21 cellular contexts compared by ENCODE assay signal in the genomic region with DNA sequence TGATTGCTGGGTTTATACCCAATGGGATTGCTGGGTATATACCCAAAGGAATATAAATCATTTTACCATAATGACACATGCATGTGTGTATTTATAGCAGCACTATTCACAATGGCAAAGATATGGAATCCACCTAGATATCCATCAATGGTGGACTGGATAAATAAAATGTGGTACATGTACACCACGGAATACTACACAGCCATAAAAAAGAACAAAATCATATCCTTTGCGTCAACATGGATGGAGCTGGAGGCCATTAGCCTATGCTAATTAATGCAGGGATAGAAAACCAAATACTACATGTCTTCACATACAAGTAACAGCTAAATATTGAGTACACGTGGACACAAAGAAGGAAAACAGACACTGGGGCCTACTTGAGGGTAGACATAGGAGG. TPM values are rescaled to one million over a fixed set of nuclear protein-coding genes. Genes with fewer than 3 reads are reported as not detected.
A peak's percentile ranks its signal among the peaks of the same experiment; 100 is the strongest.
DNase-seq lines count a peak whose midpoint lies in the region; ATAC-seq and TF ChIP-seq lines count a peak whose summit lies in the region.
"Had no signal": no experiment of that assay in that cellular context is flagged by ENCODE, and none has a peak within 500 bp of the region (broad histone marks: within the 10 kb centered on the region; RNA-seq: fewer than 3 reads in every experiment).

No MANE protein-coding gene starts in this region.

- no peaks in the 10 kb centered on the region; the same call in 1 of the 2 replicates for H3K9me2 ChIP-seq in SK-N-SH

- TF ChIP-seq RAD21 in SK-N-SH (IDR thresholded peaks at IDR 0.05; ENCODE audit: low read length), result no peak

- H3K9me3 Mint-ChIP-seq in progenitor cell of endocrine pancreas (ENCODE audit: low read depth), result peaks cover 20% of the 10 kb centered on the region
- H3K9me3 Mint-ChIP-seq: CD4-positive, alpha-beta T cell had no signal

- H3K4me3 Mint-ChIP-seq in progenitor cell of endocrine pancreas (ENCODE audit: low read depth), result no peak overlapping the region
- H3K4me3 Mint-ChIP-seq: CD14-positive monocyte; CD4-positive, alpha-beta T cell; CD8-positive, alpha-beta memory T cell; GM23338 had no signal

- H2AFZ ChIP-seq in SK-N-SH (ENCODE audit: low read depth), result no peak overlapping the region
- H2AFZ ChIP-seq: GM23338 had no signal

- no peak overlapping the region for H3K9ac ChIP-seq in SK-N-SH
- H3K9ac ChIP-seq: BLaER1 treated with 17β-estradiol and CSF1 and Interleukin-3, amounts not matched to agents 10 nM and 100 nM had no signal

- TF ChIP-seq EP300 in SK-N-SH (IDR thresholded peaks at IDR 0.05; ENCODE audit: borderline replicate concordance in 1 of 2, low read depth in 1 of 2, low read length in 1 of 2), result no peak

- POLR2A ChIA-PET in SK-N-SH (lab: Yijun Ruan, JAX), result no interaction called here

- H3K27me3 ChIP-seq in SK-N-SH (ENCODE audit: insufficient read depth), result no peaks in the 10 kb centered on the region
- H3K27me3 ChIP-seq: BE2C; BLaER1 treated with 17β-estradiol and CSF1 and Interleukin-3, amounts not matched to agents 10 nM and 100 nM had no signal

- no peaks in the 10 kb centered on the region for H4K20me1 ChIP-seq in SK-N-SH (ENCODE audit: insufficient read depth)
- H4K20me1 ChIP-seq: BLaER1 treated with 17β-estradiol and CSF1 and Interleukin-3, amounts not matched to agents 10 nM and 100 nM had no signal

- H3K4me3 ChIP-seq in SK-N-SH (ENCODE audit: low read depth in 2 of 2, low read length in 1 of 2), result no peak overlapping the region
- H3K4me3 ChIP-seq: BLaER1 treated with 17β-estradiol and CSF1 and Interleukin-3, amounts not matched to agents 10 nM and 100 nM; GM12878; GM23338; HAP-1 had no signal

- no peak overlapping the region for H3K4me2 ChIP-seq in SK-N-SH
- H3K4me2 ChIP-seq: BLaER1 treated with 17β-estradiol and CSF1 and Interleukin-3, amounts not matched to agents 10 nM and 100 nM; GM23338 had no signal

- peaks cover 41% of the 10 kb centered on the region for H3K36me3 Mint-ChIP-seq in progenitor cell of endocrine pancreas (ENCODE audit: insufficient read depth)
- H3K36me3 Mint-ChIP-seq: CD8-positive, alpha-beta memory T cell had no signal

- peaks cover 6 to 13% of the 10 kb centered on the region in 2 experiments for H3K36me3 ChIP-seq in SK-N-SH (replicated peaks in 1 of 2; ENCODE audit: control insufficient read depth in 1 of 2, insufficient read depth in 2 of 2, low read length in 1 of 2)
- H3K36me3 ChIP-seq: BE2C, HAP-1 had no signal

- H3F3A ChIP-seq in SK-N-SH (replicated peaks; ENCODE audit: insufficient read depth), result peaks cover 9% of the 10 kb centered on the region

- CTCF ChIA-PET in SK-N-SH (lab: Yijun Ruan, JAX), result no interaction called here

- H3K79me2 ChIP-seq in SK-N-SH (ENCODE audit: insufficient read depth), result no peaks in the 10 kb centered on the region

- H3K4me1 ChIP-seq in SK-N-SH (ENCODE audit: control insufficient read depth in 1 of 2, insufficient read depth in 2 of 2, low read depth in 1 of 2, low read length in 1 of 2), result no peaks in the 10 kb centered on the region; a peak in 1 of 4 replicates
- H3K4me1 ChIP-seq: BE2C; BLaER1 treated with 17β-estradiol and CSF1 and Interleukin-3, amounts not matched to agents 10 nM and 100 nM; HAP-1 had no signal

- WGBS in SK-N-SH (ENCODE audit: low lambda C conversion rate), result 98% methylated on average over 3 of the region's 3 CpGs

- H3K27ac Mint-ChIP-seq in progenitor cell of endocrine pancreas, result peak overlapping the region; percentile 40
- H3K27ac Mint-ChIP-seq: CD14-positive monocyte; CD4-positive, alpha-beta T cell; CD8-positive, alpha-beta memory T cell; GM23338 had no signal

- no peak for ATAC-seq in SK-N-SH treated with all-trans-retinoic acid at 6 μM for 48 hours
- ATAC-seq: GM12878, GM23338 had no signal

- DNase-seq in SK-N-SH, result no peak
- peak; percentile 32 for DNase-seq in NCI-H69 (lab: John Stamatoyannopoulos, UW)
- no peak for DNase-seq in progenitor cell of endocrine pancreas (ENCODE audit: low spot score, unreplicated experiment)
- no peak for DNase-seq in NCI-H1092 (lab: John Stamatoyannopoulos, UW)
- no peak for DNase-seq in epidermal melanocyte (ENCODE audit: insufficient read length, low spot score)
- DNase-seq: ACHN; AML-193; BE2C; CD4-positive, alpha-beta T cell; CD8-positive, alpha-beta memory T cell; DMS 273 treated with DMSO at 0.1 percent for 48 hours; DMS79; EL; GDM1 had no signal

- no peaks in the 10 kb centered on the region for H3K27me3 Mint-ChIP-seq in progenitor cell of endocrine pancreas
- H3K27me3 Mint-ChIP-seq: CD4-positive, alpha-beta T cell had no signal

- TF ChIP-seq CTCF in SK-N-SH (IDR thresholded peaks at IDR 0.05) (no peak), progenitor cell of endocrine pancreas (IDR thresholded peaks at IDR 0.05; ENCODE audit: unreplicated experiment) (no peak)

- no peaks in the 10 kb centered on the region for H3K9me3 ChIP-seq in SK-N-SH
- H3K9me3 ChIP-seq: BE2C, HAP-1 had no signal

- peaks cover 2% of the 10 kb centered on the region for H3K4me1 Mint-ChIP-seq in progenitor cell of endocrine pancreas (ENCODE audit: low read depth)
- H3K4me1 Mint-ChIP-seq: CD14-positive monocyte; CD8-positive, alpha-beta memory T cell; GM23338 had no signal

- H3K27ac ChIP-seq in SK-N-SH (ENCODE audit: low read depth in 2 of 2, low read length in 1 of 2), result no peak overlapping the region
- H3K27ac ChIP-seq: 22Rv1; BLaER1 treated with 17β-estradiol and CSF1 and Interleukin-3, amounts not matched to agents 10 nM and 100 nM had no signal

TF ChIP-seq in SK-N-SH treated with all-trans-retinoic acid at 6 μM for 48 hours, 23 proteins besides CTCF, POLR2A, EP300 and RAD21:
- TF ChIP-seq ZNF8 (CRISPR knock-in tag; IDR thresholded peaks at IDR 0.05) (peak; percentile 91), SNAI2 (CRISPR knock-in tag; IDR thresholded peaks at IDR 0.05) (no peak)

TF ChIP-seq in SK-N-SH, 30 proteins besides CTCF, POLR2A, EP300 and RAD21:
- TF ChIP-seq POLR2AphosphoS5 (IDR thresholded peaks at IDR 0.05; ENCODE audit: low read depth, low read length) (no peak), TCF12 (IDR thresholded peaks at IDR 0.05) (no peak), EZH2phosphoT487 (IDR thresholded peaks at IDR 0.05; ENCODE audit: borderline replicate concordance, low read depth) (no peak), RCOR1 (IDR thresholded peaks at IDR 0.05; ENCODE audit: low read length) (no peak), NFIC (IDR thresholded peaks at IDR 0.05; ENCODE audit: borderline replicate concordance) (no peak), JUND (IDR thresholded peaks at IDR 0.05) (no peak), FOSL2 (IDR thresholded peaks at IDR 0.05; ENCODE audit: borderline replicate concordance, low read depth) (no peak), GABPA (IDR thresholded peaks at IDR 0.05; ENCODE audit: low read depth) (no peak), RXRA (IDR thresholded peaks at IDR 0.05; ENCODE audit: borderline replicate concordance, low read depth) (no peak), TEAD4 (IDR thresholded peaks at IDR 0.05; ENCODE audit: borderline replicate concordance, insufficient read depth) (no peak), CHD2 (IDR thresholded peaks at IDR 0.05; ENCODE audit: low read length, partially characterized antibody) (no peak), GATA2 (CRISPR knock-in tag; IDR thresholded peaks at IDR 0.05) (no peak), MEF2A (IDR thresholded peaks at IDR 0.05; ENCODE audit: borderline replicate concordance, low read depth) (no peak), MXI1 (IDR thresholded peaks at IDR 0.05; ENCODE audit: low read depth, low read length) (no peak)
- TF ChIP-seq, protein P1, sequence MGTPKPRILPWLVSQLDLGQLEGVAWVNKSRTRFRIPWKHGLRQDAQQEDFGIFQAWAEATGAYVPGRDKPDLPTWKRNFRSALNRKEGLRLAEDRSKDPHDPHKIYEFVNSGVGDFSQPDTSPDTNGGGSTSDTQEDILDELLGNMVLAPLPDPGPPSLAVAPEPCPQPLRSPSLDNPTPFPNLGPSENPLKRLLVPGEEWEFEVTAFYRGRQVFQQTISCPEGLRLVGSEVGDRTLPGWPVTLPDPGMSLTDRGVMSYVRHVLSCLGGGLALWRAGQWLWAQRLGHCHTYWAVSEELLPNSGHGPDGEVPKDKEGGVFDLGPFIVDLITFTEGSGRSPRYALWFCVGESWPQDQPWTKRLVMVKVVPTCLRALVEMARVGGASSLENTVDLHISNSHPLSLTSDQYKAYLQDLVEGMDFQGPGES (IDR thresholded peaks at IDR 0.05; ENCODE audit: low read depth, low read length), result no peak
- TF ChIP-seq, protein P2, sequence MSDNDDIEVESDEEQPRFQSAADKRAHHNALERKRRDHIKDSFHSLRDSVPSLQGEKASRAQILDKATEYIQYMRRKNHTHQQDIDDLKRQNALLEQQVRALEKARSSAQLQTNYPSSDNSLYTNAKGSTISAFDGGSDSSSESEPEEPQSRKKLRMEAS (IDR thresholded peaks at IDR 0.05; ENCODE audit: low read depth), result no peak
- TF ChIP-seq, protein P3, sequence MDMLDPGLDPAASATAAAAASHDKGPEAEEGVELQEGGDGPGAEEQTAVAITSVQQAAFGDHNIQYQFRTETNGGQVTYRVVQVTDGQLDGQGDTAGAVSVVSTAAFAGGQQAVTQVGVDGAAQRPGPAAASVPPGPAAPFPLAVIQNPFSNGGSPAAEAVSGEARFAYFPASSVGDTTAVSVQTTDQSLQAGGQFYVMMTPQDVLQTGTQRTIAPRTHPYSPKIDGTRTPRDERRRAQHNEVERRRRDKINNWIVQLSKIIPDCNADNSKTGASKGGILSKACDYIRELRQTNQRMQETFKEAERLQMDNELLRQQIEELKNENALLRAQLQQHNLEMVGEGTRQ (IDR thresholded peaks at IDR 0.05; ENCODE audit: borderline replicate concordance, low read depth, low read length), result no peak
- TF ChIP-seq, protein P4, sequence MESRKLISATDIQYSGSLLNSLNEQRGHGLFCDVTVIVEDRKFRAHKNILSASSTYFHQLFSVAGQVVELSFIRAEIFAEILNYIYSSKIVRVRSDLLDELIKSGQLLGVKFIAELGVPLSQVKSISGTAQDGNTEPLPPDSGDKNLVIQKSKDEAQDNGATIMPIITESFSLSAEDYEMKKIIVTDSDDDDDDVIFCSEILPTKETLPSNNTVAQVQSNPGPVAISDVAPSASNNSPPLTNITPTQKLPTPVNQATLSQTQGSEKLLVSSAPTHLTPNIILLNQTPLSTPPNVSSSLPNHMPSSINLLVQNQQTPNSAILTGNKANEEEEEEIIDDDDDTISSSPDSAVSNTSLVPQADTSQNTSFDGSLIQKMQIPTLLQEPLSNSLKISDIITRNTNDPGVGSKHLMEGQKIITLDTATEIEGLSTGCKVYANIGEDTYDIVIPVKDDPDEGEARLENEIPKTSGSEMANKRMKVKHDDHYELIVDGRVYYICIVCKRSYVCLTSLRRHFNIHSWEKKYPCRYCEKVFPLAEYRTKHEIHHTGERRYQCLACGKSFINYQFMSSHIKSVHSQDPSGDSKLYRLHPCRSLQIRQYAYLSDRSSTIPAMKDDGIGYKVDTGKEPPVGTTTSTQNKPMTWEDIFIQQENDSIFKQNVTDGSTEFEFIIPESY (IDR thresholded peaks at IDR 0.05; ENCODE audit: borderline replicate concordance, low read depth), result no peak

RNA-seq across cellular contexts. Expression of a gene that starts 22.6 kb away (rescaled TPM):
- 0.42 and 0.90 TPM in 2 replicates for polyA plus RNA-seq in SK-N-SH (2012; rRNA removed)
- 0.90 and 1.5 TPM in 2 replicates for polyA plus RNA-seq in SK-N-SH (2012; cell fraction: cytosol; rRNA removed)
- 0.36 and 0.50 TPM in 2 replicates for polyA plus RNA-seq in SK-N-SH (2012; cell fraction: nucleus; rRNA removed)
- 4.5 and 4.8 TPM in 2 replicates for total RNA-seq in progenitor cell of endocrine pancreas
- polyA plus RNA-seq: CD8-positive, alpha-beta memory T cell had no signal
